In genomic region chr9:110047232-110047954, GRCh38 we compare ENCODE assay signal across 8 cellular contexts.
DNase-seq lines count a peak whose midpoint lies in the region; ATAC-seq and TF ChIP-seq lines count a peak whose summit lies in the region.

No MANE protein-coding gene starts in this region.

- H3K27ac ChIP-seq in IMR-90 (ENCODE audit: insufficient read depth, low read length) (no peak overlapping the region), esophagus squamous epithelium (peak overlapping the region in 3 of 4 donors; percentile 12 to 91 (median 86)), tibial artery (no peak overlapping the region)

- peak overlapping the region; percentile 86 for H2AK9ac ChIP-seq in IMR-90 (replicated peaks; ENCODE audit: low read depth, low read length, poor library complexity)

- H3K27me3 Mint-ChIP-seq in activated CD8-positive, alpha-beta memory T cell treated with anti-CD3 and anti-CD28 coated beads, Interleukin-2, amount 10 ng/mL, durations not matched to agents 7 days and 5 days, result peaks cover 33% of the 10 kb centered on the region
- H3K27me3 Mint-ChIP-seq in stimulated activated memory B cell treated with anti-CD40 and anti-IgM and Interleukin-4, amounts not matched to agents 10 μg/mL and 1 μg/mL and 100 μg/mL, for 72 hours, result no peaks in the 10 kb centered on the region

- in situ Hi-C loops in IMR-90 (cut with MboI; ENCODE audit: low sequenced_read_pairs), result no loop called here

- H4K20me1 ChIP-seq in IMR-90 (ENCODE audit: insufficient read depth, low read length), result peaks cover 26% of the 10 kb centered on the region

- H3K36me3 ChIP-seq in IMR-90 (ENCODE audit: control insufficient read depth, insufficient read depth, low read length) (peaks cover 1% of the 10 kb centered on the region; the same call in 1 of the 2 replicates), esophagus squamous epithelium (no peaks in the 10 kb centered on the region), tibial artery (no peaks in the 10 kb centered on the region)

- BruUV-seq in IMR-90 (replicated peaks; lab: Mats Ljungman, UMichigan), result no TSS peak

- DNase-seq in activated CD8-positive, alpha-beta memory T cell treated with anti-CD3 and anti-CD28 coated beads, Interleukin-2, amount 10 ng/mL, durations not matched to agents 7 days and 5 days, result no peak
- no peak for DNase-seq in activated CD8-positive, alpha-beta memory T cell treated with anti-CD3 and anti-CD28 coated beads for 24 hours
- no peak for DNase-seq in IMR-90
- no peak for DNase-seq in esophagus squamous epithelium (lab: John Stamatoyannopoulos, UW)
- no peak for DNase-seq in tibial artery
- no peak for DNase-seq in COLO829 (ENCODE audit: low spot score)
- no peak for DNase-seq in activated effector memory CD4-positive, alpha-beta T cell treated with Interleukin-2 at 50 U/mL for 16 hours

- peaks cover 34% of the 10 kb centered on the region for H3K4me1 Mint-ChIP-seq in activated CD8-positive, alpha-beta memory T cell treated with anti-CD3 and anti-CD28 coated beads, Interleukin-2, amount 10 ng/mL, durations not matched to agents 7 days and 5 days
- H3K4me1 Mint-ChIP-seq in stimulated activated memory B cell treated with anti-CD40 and anti-IgM and Interleukin-4, amounts not matched to agents 10 μg/mL and 1 μg/mL and 100 μg/mL, for 72 hours, result peaks cover 27% of the 10 kb centered on the region

- peak overlapping the region; percentile 84 for H3K23ac ChIP-seq in IMR-90 (ENCODE audit: low read depth, low read length)

- 87% methylated on average over 3 of the region's 7 CpGs; no CpG with 5 or more reads in 1 of the 2 experiments for WGBS in IMR-90 (ENCODE audit: extremely low coverage in 2 of 2, insufficient read length in 1 of 2), 2 experiments
- 50 to 55% methylated on average over 7 of the region's 7 CpGs for WGBS in esophagus squamous epithelium, 2 donors

- peaks cover 3% of the 10 kb centered on the region for H3K9me1 ChIP-seq in IMR-90 (ENCODE audit: insufficient read depth, low read length)

- peaks cover 10 to 32% of the 10 kb centered on the region in 2 experiments for H3K79me1 ChIP-seq in IMR-90 (ENCODE audit: low read depth in 1 of 2, low read length in 2 of 2)

- H3K56ac ChIP-seq in IMR-90 (ENCODE audit: extremely low read depth, insufficient read depth, low read length), result no peak overlapping the region

- peak overlapping the region; percentile 87 for H3K4me3 Mint-ChIP-seq in activated CD8-positive, alpha-beta memory T cell treated with anti-CD3 and anti-CD28 coated beads, Interleukin-2, amount 10 ng/mL, durations not matched to agents 7 days and 5 days
- H3K4me3 Mint-ChIP-seq in stimulated activated memory B cell treated with anti-CD40 and anti-IgM and Interleukin-4, amounts not matched to agents 10 μg/mL and 1 μg/mL and 100 μg/mL, for 72 hours, result peak overlapping the region; percentile 97

- no peak overlapping the region for H3K14ac ChIP-seq in IMR-90 (replicated peaks; ENCODE audit: low read depth, low read length)

- no peak overlapping the region for H3K27ac Mint-ChIP-seq in activated CD8-positive, alpha-beta memory T cell treated with anti-CD3 and anti-CD28 coated beads, Interleukin-2, amount 10 ng/mL, durations not matched to agents 7 days and 5 days
- H3K27ac Mint-ChIP-seq in stimulated activated memory B cell treated with anti-CD40 and anti-IgM and Interleukin-4, amounts not matched to agents 10 μg/mL and 1 μg/mL and 100 μg/mL, for 72 hours, result peak overlapping the region; percentile 95

- no peak for TF ChIP-seq POLR2A in IMR-90 (IDR thresholded peaks at IDR 0.05; ENCODE audit: low read depth, low read length)
- no peak for TF ChIP-seq POLR2A in esophagus squamous epithelium (IDR thresholded peaks at IDR 0.05)

- H3K36me3 Mint-ChIP-seq in activated CD8-positive, alpha-beta memory T cell treated with anti-CD3 and anti-CD28 coated beads, Interleukin-2, amount 10 ng/mL, durations not matched to agents 7 days and 5 days, result peaks cover 6% of the 10 kb centered on the region
- H3K36me3 Mint-ChIP-seq in stimulated activated memory B cell treated with anti-CD40 and anti-IgM and Interleukin-4, amounts not matched to agents 10 μg/mL and 1 μg/mL and 100 μg/mL, for 72 hours, result peaks cover 38% of the 10 kb centered on the region

- H3K4me1 ChIP-seq in IMR-90 (ENCODE audit: control insufficient read depth, insufficient read depth, low read length) (peaks cover 6% of the 10 kb centered on the region), esophagus squamous epithelium (peaks cover 13 to 46% (median 28%) of the 10 kb centered on the region in 3 donors), tibial artery (peaks cover 4 to 37% (median 20%) of the 10 kb centered on the region in 4 donors)

- dilution Hi-C loops in IMR-90 (cut with HindIII; ENCODE audit: low sequenced_read_pairs, unreplicated experiment), result no loop called here

- peak overlapping the region; percentile 97 for H2AFZ ChIP-seq in IMR-90 (replicated peaks; ENCODE audit: low read length, poor library complexity)

- CTCF ChIA-PET in activated CD8-positive, alpha-beta memory T cell treated with anti-CD3 and anti-CD28 coated beads, Interleukin-2, amount 10 ng/mL, durations not matched to agents 7 days and 5 days (lab: Charles Lee), result interaction anchor here (0.9 kb wide), 1 partner anchor 102 kb away, joined by 3 read pairs; no protein-coding TSS in a partner anchor
- CTCF ChIA-PET in IMR-90 (lab: Yijun Ruan, JAX), result interaction anchor here (0.6 kb wide), 1 partner anchor 33 kb away, joined by 3 read pairs; no protein-coding TSS in a partner anchor

- H4K5ac ChIP-seq in IMR-90 (ENCODE audit: low read depth, low read length), result no peak overlapping the region

- no peak for ATAC-seq in activated CD8-positive, alpha-beta memory T cell treated with anti-CD3 and anti-CD28 coated beads, Interleukin-2, amount 10 ng/mL, durations not matched to agents 7 days and 5 days
- ATAC-seq in IMR-90 (ENCODE audit: low read depth), result no peak
- ATAC-seq in stimulated activated memory B cell treated with anti-CD40 and anti-IgM and Interleukin-4, amounts not matched to agents 10 μg/mL and 1 μg/mL and 100 μg/mL, for 72 hours, result peak; percentile 61

- 0 out of 2 replicates have a peak overlapping the region, but pooled peaks have one; percentile 17 for H3K18ac ChIP-seq in IMR-90 (ENCODE audit: low read depth, low read length)

- intact Hi-C loops in IMR-90 (cut with micrococcal nuclease) (loop anchor here (5.0 kb wide), 1 partner anchor 475 kb away; no protein-coding TSS in a partner anchor), esophagus squamous epithelium (cut with DNase I) (no loop called here), tibial artery (cut with DNase I; ENCODE audit: low total_unique reads) (loop anchor here (10.0 kb wide), 1 partner anchor 87 kb away; no protein-coding TSS in a partner anchor)

- H4K91ac ChIP-seq in IMR-90 (ENCODE audit: insufficient read depth, low read depth, low read length), result peak overlapping the region; percentile 55

- POLR2A ChIA-PET in IMR-90 (lab: Charles Lee; ENCODE audit: unreplicated experiment), result no interaction called here

- no peak for TF ChIP-seq CTCF in IMR-90 (conservative IDR thresholded peaks at IDR 0.05; ENCODE audit: low read depth, low read length)
- no peak for TF ChIP-seq CTCF in esophagus squamous epithelium (IDR thresholded peaks at IDR 0.05)
- TF ChIP-seq CTCF in tibial artery (IDR thresholded peaks at IDR 0.05), result no peak

- H2BK120ac ChIP-seq in IMR-90 (ENCODE audit: low read depth, low read length), result peak overlapping the region; percentile 84

- H3K4ac ChIP-seq in IMR-90 (ENCODE audit: low read depth, low read length), result peak overlapping the region; percentile 71

- no peak overlapping the region for H3K9ac ChIP-seq in IMR-90 (ENCODE audit: low read depth, low read length)

- peak overlapping the region; percentile 59 for H2BK20ac ChIP-seq in IMR-90 (ENCODE audit: low read depth, low read length)

- H3K4me3 ChIP-seq in IMR-90 (ENCODE audit: insufficient read depth, low read depth, low read length) (no peak overlapping the region), esophagus squamous epithelium (peak overlapping the region in 3 of 4 donors; percentile 70 to 89 (median 76)), tibial artery (peak overlapping the region in 1 of 2 donors; percentile 82)

- H3K9me3 Mint-ChIP-seq in activated CD8-positive, alpha-beta memory T cell treated with anti-CD3 and anti-CD28 coated beads, Interleukin-2, amount 10 ng/mL, durations not matched to agents 7 days and 5 days (ENCODE audit: low read depth), result no peaks in the 10 kb centered on the region
- no peaks in the 10 kb centered on the region for H3K9me3 Mint-ChIP-seq in stimulated activated memory B cell treated with anti-CD40 and anti-IgM and Interleukin-4, amounts not matched to agents 10 μg/mL and 1 μg/mL and 100 μg/mL, for 72 hours

- no peak overlapping the region for H4K8ac ChIP-seq in IMR-90 (ENCODE audit: low read depth in 2 of 2, low read length in 2 of 2)

- H2BK5ac ChIP-seq in IMR-90 (ENCODE audit: low read depth, low read length, poor library complexity, severe bottlenecking), result peak overlapping the region; percentile 3

- no peak for TF ChIP-seq RAD21 in IMR-90 (IDR thresholded peaks at IDR 0.05; ENCODE audit: low read length)

- peak overlapping the region; percentile 89 for H2AK5ac ChIP-seq in IMR-90 (ENCODE audit: low read depth, low read length)

- H3K9me3 ChIP-seq in IMR-90 (ENCODE audit: control insufficient read depth, insufficient read depth, low read length), result no peaks in the 10 kb centered on the region
- no peaks in the 10 kb centered on the region for H3K9me3 ChIP-seq in esophagus squamous epithelium
- no peaks in the 10 kb centered on the region for H3K9me3 ChIP-seq in tibial artery

- H3K27me3 ChIP-seq in IMR-90 (ENCODE audit: control insufficient read depth, insufficient read depth, low read length) (no peaks in the 10 kb centered on the region), esophagus squamous epithelium (peaks cover 0 to 41% (median 0%) of the 10 kb centered on the region in 4 donors), tibial artery (no peaks in the 10 kb centered on the region)

- peak overlapping the region; percentile 59; the same call in 2 of the 3 replicates for H2BK15ac ChIP-seq in IMR-90 (ENCODE audit: low read depth, low read length)

- H3K4me2 ChIP-seq in IMR-90 (ENCODE audit: low read depth, low read length), result no peak overlapping the region

TF ChIP-seq in IMR-90, 13 proteins besides CTCF, POLR2A, EP300 and RAD21 (continues in another document):
- no peak for TF ChIP-seq MAZ (IDR thresholded peaks at IDR 0.05; ENCODE audit: borderline replicate concordance, low read depth, low read length)
- no peak for TF ChIP-seq RFX5 (IDR thresholded peaks at IDR 0.05; ENCODE audit: low read depth, low read length)
- no peak for TF ChIP-seq ELK1 (IDR thresholded peaks at IDR 0.05; ENCODE audit: borderline replicate concordance, low read depth, low read length)
- no peak for TF ChIP-seq CHD1 (IDR thresholded peaks at IDR 0.05; ENCODE audit: low read depth, low read length)

Comparison
In these comparisons a context has a peak if more than half of its experiments do, and no peak if none do; other contexts are left out.
1. H3K27ac ChIP-seq: peak in esophagus squamous epithelium (3 of 4); none in IMR-90 (single experiment) and tibial artery (0 of 2).